Comparison of ENCODE assay signal across 1 cellular context in genomic region chr2:241702405-241703127, GRCh38.
A peak's percentile ranks its signal among the peaks of the same experiment; 100 is the strongest.
TF ChIP-seq lines count a peak whose summit lies in the region.

No MANE protein-coding gene starts in this region.

TF ChIP-seq in HepG2, 621 proteins besides CTCF, POLR2A, EP300 and RAD21 (continued from another document and continues in another):
- TF ChIP-seq HMGXB3 (CRISPR knock-in tag; IDR thresholded peaks at IDR 0.05; ENCODE audit: borderline replicate concordance): no peak
- TF ChIP-seq AGO1 (IDR thresholded peaks at IDR 0.05; ENCODE audit: low read depth, low read length, poor library complexity, severe bottlenecking): peak; percentile 78
- TF ChIP-seq TCF7 (IDR thresholded peaks at IDR 0.05; ENCODE audit: low read depth): no peak
- no peak for TF ChIP-seq PAWR (CRISPR knock-in tag; IDR thresholded peaks at IDR 0.05; ENCODE audit: borderline replicate concordance)
- TF ChIP-seq ZSCAN9 (CRISPR knock-in tag; IDR thresholded peaks at IDR 0.05; ENCODE audit: borderline replicate concordance): no peak
- no peak for TF ChIP-seq ZKSCAN8 (CRISPR knock-in tag; IDR thresholded peaks at IDR 0.05; ENCODE audit: borderline replicate concordance)
- no peak for TF ChIP-seq ZNF329 (CRISPR knock-in tag; IDR thresholded peaks at IDR 0.05; ENCODE audit: low read depth)
- TF ChIP-seq SOX6 (IDR thresholded peaks at IDR 0.05): no peak
- no peak for TF ChIP-seq SOX6 (CRISPR knock-in tag; IDR thresholded peaks at IDR 0.05)
- no peak for TF ChIP-seq NFATC3 (CRISPR knock-in tag; IDR thresholded peaks at IDR 0.05)
- TF ChIP-seq ZNF496 (CRISPR knock-in tag; IDR thresholded peaks at IDR 0.05; ENCODE audit: insufficient replicate concordance): no peak
- no peak for TF ChIP-seq HCFC1 (IDR thresholded peaks at IDR 0.05; ENCODE audit: low read depth, low read length)
- TF ChIP-seq ZNF326 (CRISPR knock-in tag; IDR thresholded peaks at IDR 0.05; ENCODE audit: borderline replicate concordance): no peak
- no peak for TF ChIP-seq KMT2A (CRISPR knock-in tag; IDR thresholded peaks at IDR 0.05)
- TF ChIP-seq TFDP2 (CRISPR knock-in tag; IDR thresholded peaks at IDR 0.05): peak; percentile 52; the same call in 1 of the 2 replicates
- TF ChIP-seq PRMT3 (CRISPR knock-in tag; IDR thresholded peaks at IDR 0.05; ENCODE audit: borderline replicate concordance, low read depth): no peak
- no peak for TF ChIP-seq HIVEP1 (CRISPR knock-in tag; IDR thresholded peaks at IDR 0.05)
- TF ChIP-seq HNRNPH1 (optimal IDR thresholded peaks at IDR 0.05; ENCODE audit: low read depth, low read length): no peak
- peak; percentile 94 for TF ChIP-seq ZBTB7A (CRISPR knock-in tag; IDR thresholded peaks at IDR 0.05)
- TF ChIP-seq PLSCR1 (CRISPR knock-in tag; IDR thresholded peaks at IDR 0.05; ENCODE audit: borderline replicate concordance): no peak
- peak; percentile 48; the same call in 1 of the 2 replicates for TF ChIP-seq HOMEZ (CRISPR knock-in tag; IDR thresholded peaks at IDR 0.05; ENCODE audit: low read depth)
- no peak for TF ChIP-seq HMG20B (CRISPR knock-in tag; conservative IDR thresholded peaks at IDR 0.05)
- TF ChIP-seq SALL1 (CRISPR knock-in tag; IDR thresholded peaks at IDR 0.05): peak; percentile 45; the same call in 1 of the 2 replicates
- TF ChIP-seq SNRNP70 (IDR thresholded peaks at IDR 0.05; ENCODE audit: low read depth, low read length): no peak
- no peak for TF ChIP-seq ZNF12 (CRISPR knock-in tag; IDR thresholded peaks at IDR 0.05)
- TF ChIP-seq SALL2 (CRISPR knock-in tag; IDR thresholded peaks at IDR 0.05): no peak; the same call in 1 of the 2 replicates
- TF ChIP-seq ZNF790 (CRISPR knock-in tag; IDR thresholded peaks at IDR 0.05; ENCODE audit: borderline replicate concordance): no peak
- TF ChIP-seq ZNF207 (IDR thresholded peaks at IDR 0.05; ENCODE audit: borderline replicate concordance): no peak
- no peak for TF ChIP-seq ZNF337 (CRISPR knock-in tag; IDR thresholded peaks at IDR 0.05; ENCODE audit: borderline replicate concordance, low read depth)
- TF ChIP-seq GMEB1 (CRISPR knock-in tag; IDR thresholded peaks at IDR 0.05; ENCODE audit: borderline replicate concordance): peak; percentile 50; the same call in 1 of the 2 replicates
- no peak for TF ChIP-seq GFI1 (CRISPR knock-in tag; IDR thresholded peaks at IDR 0.05; ENCODE audit: borderline replicate concordance)
- peak; percentile 45; the same call in 1 of the 2 replicates for TF ChIP-seq FOXO1 (CRISPR knock-in tag; IDR thresholded peaks at IDR 0.05)
- no peak for TF ChIP-seq ZNF549 (CRISPR knock-in tag; IDR thresholded peaks at IDR 0.05)
- TF ChIP-seq PLRG1 (conservative IDR thresholded peaks at IDR 0.05): no peak
- no peak for TF ChIP-seq ADNP (CRISPR knock-in tag; IDR thresholded peaks at IDR 0.05)
- TF ChIP-seq NCOR1 (IDR thresholded peaks at IDR 0.05; ENCODE audit: borderline replicate concordance, low read length): no peak; the same call in 1 of the 2 replicates
- no peak for TF ChIP-seq RAD51 (IDR thresholded peaks at IDR 0.05; ENCODE audit: borderline replicate concordance)
- TF ChIP-seq ZBTB1 (CRISPR knock-in tag; IDR thresholded peaks at IDR 0.05; ENCODE audit: borderline replicate concordance): no peak
- no peak for TF ChIP-seq MIXL1 (CRISPR knock-in tag; IDR thresholded peaks at IDR 0.05)
- TF ChIP-seq GLMP (CRISPR knock-in tag; IDR thresholded peaks at IDR 0.05; ENCODE audit: borderline replicate concordance): no peak
- no peak for TF ChIP-seq TEAD2 (CRISPR knock-in tag; IDR thresholded peaks at IDR 0.05)
- no peak for TF ChIP-seq NAIF1 (CRISPR knock-in tag; IDR thresholded peaks at IDR 0.05; ENCODE audit: borderline replicate concordance)
- no peak for TF ChIP-seq RNF219 (CRISPR knock-in tag; IDR thresholded peaks at IDR 0.05)
- TF ChIP-seq ELK4 (CRISPR knock-in tag; IDR thresholded peaks at IDR 0.05; ENCODE audit: borderline replicate concordance): no peak
- TF ChIP-seq ZFY (CRISPR knock-in tag; IDR thresholded peaks at IDR 0.05): peak; percentile 64
- no peak for TF ChIP-seq ZNF264 (CRISPR knock-in tag; IDR thresholded peaks at IDR 0.05)
- no peak for TF ChIP-seq DDIT3 (CRISPR knock-in tag; IDR thresholded peaks at IDR 0.05)
- TF ChIP-seq TFDP1 (CRISPR knock-in tag; IDR thresholded peaks at IDR 0.05; ENCODE audit: borderline replicate concordance): peak; percentile 74; the same call in 1 of the 2 replicates
